1 cellular context compared by ENCODE assay signal in genomic region chr3:119625451-119626153, GRCh38.
TF ChIP-seq lines count a peak whose summit lies in the region.

No MANE protein-coding gene starts in this region.

TF ChIP-seq in HepG2, 621 proteins besides CTCF, POLR2A, EP300 and RAD21:
- no peak for TF ChIP-seq RFXAP (CRISPR knock-in tag; IDR thresholded peaks at IDR 0.05; ENCODE audit: borderline replicate concordance)
- no peak for TF ChIP-seq ZNF275 (CRISPR knock-in tag; IDR thresholded peaks at IDR 0.05; ENCODE audit: borderline replicate concordance)
- TF ChIP-seq MXI1 (IDR thresholded peaks at IDR 0.05; ENCODE audit: borderline replicate concordance, low read depth, low read length): no peak
- TF ChIP-seq ZNF777 (CRISPR knock-in tag; IDR thresholded peaks at IDR 0.05): no peak
